13 cellular contexts compared by ENCODE assay signal in genomic region chr3:170745211-170745718, GRCh38.
DNase-seq lines count a peak whose midpoint lies in the region; ATAC-seq and TF ChIP-seq lines count a peak whose summit lies in the region.
"Had no signal": no experiment of that assay in that cellular context is flagged by ENCODE, and none has a peak within 500 bp of the region (broad histone marks: within the 10 kb centered on the region; RNA-seq: fewer than 3 reads in every experiment).

No MANE protein-coding gene starts in this region.

- no peak overlapping the region for H3K27ac Mint-ChIP-seq in endothelial cell (ENCODE audit: unreplicated experiment)
- H3K27ac Mint-ChIP-seq: activated T-cell treated with anti-CD3 and anti-CD28 coated beads, Interleukin-2, amount 50 U/mL, for 72 hours; brain; CD8-positive, alpha-beta memory T cell had no signal

- no peak for TF ChIP-seq CTCF in RWPE2 (IDR thresholded peaks at IDR 0.05; ENCODE audit: poor library complexity, severe bottlenecking)
- TF ChIP-seq CTCF in endothelial cell (IDR thresholded peaks at IDR 0.05; ENCODE audit: unreplicated experiment), result no peak

- H3K4me3 ChIP-seq in RWPE2 (ENCODE audit: severe bottlenecking), result no peak overlapping the region

- H3K4me1 ChIP-seq in RWPE2 (ENCODE audit: insufficient read depth, poor library complexity, severe bottlenecking), result peaks cover 37% of the 10 kb centered on the region

- DNase-seq in HCEC 1CT, result peak; percentile 85
- DNase-seq in RWPE2 (ENCODE audit: low spot score), result no peak
- DNase-seq in epithelial cell of prostate (ENCODE audit: low read depth, low spot score), result no peak
- DNase-seq in renal cortical epithelial cell (ENCODE audit: low read depth), result peak; percentile 95
- no peak for DNase-seq in endothelial cell (ENCODE audit: low spot score)
- DNase-seq in Right ventricle myocardium inferior (ENCODE audit: missing footprints), result no peak
- DNase-seq: activated T-cell treated with anti-CD3 and anti-CD28 coated beads, Interleukin-2, amount 50 U/mL, for 72 hours; CD8-positive, alpha-beta memory T cell; NCI-H1436 treated with DMSO at 0.1 percent for 48 hours; substantia nigra had no signal

- ATAC-seq in RWPE2 (ENCODE audit: low read depth), result peak; percentile 93
- ATAC-seq in GM21576 (IDR thresholded peaks at IDR 0.05; ENCODE audit: unreplicated experiment), result no peak
- no peak for ATAC-seq in HG02852 (IDR thresholded peaks at IDR 0.05; ENCODE audit: unreplicated experiment)
- no peak for ATAC-seq in Right ventricle myocardium inferior
- ATAC-seq: activated T-cell treated with anti-CD3 and anti-CD28 coated beads, Interleukin-2, amount 50 U/mL, for 72 hours had no signal

- H3K36me3 ChIP-seq in RWPE2 (ENCODE audit: low read depth), result no peaks in the 10 kb centered on the region

- intact Hi-C loops in Right ventricle myocardium inferior (cut with DNase I), result no loop called here

- no peaks in the 10 kb centered on the region for H3K27me3 Mint-ChIP-seq in endothelial cell (ENCODE audit: unreplicated experiment)

- no peaks in the 10 kb centered on the region for H3K27me3 ChIP-seq in RWPE2 (ENCODE audit: insufficient read depth, poor library complexity, severe bottlenecking)

- no peaks in the 10 kb centered on the region for H3K9me3 Mint-ChIP-seq in endothelial cell (ENCODE audit: unreplicated experiment)
- H3K9me3 Mint-ChIP-seq: activated T-cell treated with anti-CD3 and anti-CD28 coated beads, Interleukin-2, amount 50 U/mL, for 72 hours had no signal

- H3K27ac ChIP-seq in RWPE2 (ENCODE audit: poor library complexity, severe bottlenecking) (peak overlapping the region; percentile 96), epithelial cell of prostate (peak overlapping the region; percentile 60)

- peaks cover 11% of the 10 kb centered on the region for H3K4me1 Mint-ChIP-seq in endothelial cell (ENCODE audit: unreplicated experiment)
- H3K4me1 Mint-ChIP-seq: CD8-positive, alpha-beta memory T cell had no signal

- H3K9me3 ChIP-seq in RWPE2 (ENCODE audit: severe bottlenecking), result no peaks in the 10 kb centered on the region

- no peak overlapping the region for H3K4me3 Mint-ChIP-seq in endothelial cell (ENCODE audit: unreplicated experiment)
- H3K4me3 Mint-ChIP-seq: activated T-cell treated with anti-CD3 and anti-CD28 coated beads, Interleukin-2, amount 50 U/mL, for 72 hours; brain; CD8-positive, alpha-beta memory T cell had no signal

- no peaks in the 10 kb centered on the region for H3K36me3 Mint-ChIP-seq in endothelial cell (ENCODE audit: low read depth, unreplicated experiment)
- H3K36me3 Mint-ChIP-seq: brain; CD8-positive, alpha-beta memory T cell had no signal

Comparison
In these comparisons a context has a peak if more than half of its experiments do, and no peak if none do; other contexts are left out.
1. DNase-seq: peak in HCEC 1CT (single experiment) and renal cortical epithelial cell (single experiment); none in RWPE2 (single experiment), epithelial cell of prostate (single experiment), endothelial cell (single experiment) and Right ventricle myocardium inferior (single experiment).